14 cellular contexts compared by ENCODE assay signal in genomic region chr13:32905864-32906180, GRCh38.
DNase-seq lines count a peak whose midpoint lies in the region; ATAC-seq and TF ChIP-seq lines count a peak whose summit lies in the region.
"Had no signal": no experiment of that assay in that cellular context is flagged by ENCODE, and none has a peak within 500 bp of the region (broad histone marks: within the 10 kb centered on the region; RNA-seq: fewer than 3 reads in every experiment).

No MANE protein-coding gene starts in this region.

- no peak overlapping the region for H2AFZ ChIP-seq in OCI-LY7 (ENCODE audit: low read length)

- H3K4me1 ChIP-seq in testis (peaks cover 11% of the 10 kb centered on the region), OCI-LY7 (ENCODE audit: insufficient read depth, low read length, poor library complexity, severe bottlenecking) (no peaks in the 10 kb centered on the region)

- H3K4me3 Mint-ChIP-seq in activated naive CD4-positive, alpha-beta T cell treated with anti-CD3 and anti-CD28 coated beads, Interleukin-2, amount 10 ng/mL, durations not matched to agents 7 days and 5 days, result no peak overlapping the region
- no peak overlapping the region for H3K4me3 Mint-ChIP-seq in activated CD4-positive, alpha-beta memory T cell treated with anti-CD3 and anti-CD28 coated beads, Interleukin-2, amount 10 ng/mL, durations not matched to agents 7 days and 5 days
- H3K4me3 Mint-ChIP-seq: nephron progenitor cell had no signal

- no peaks in the 10 kb centered on the region for H3K9me2 ChIP-seq in OCI-LY7 (ENCODE audit: insufficient read depth, low read length)

- H3K27ac ChIP-seq in testis (peak overlapping the region in 1 of 2 donors; percentile 41), OCI-LY7 (ENCODE audit: low read depth, low read length, poor library complexity, severe bottlenecking) (no peak overlapping the region)
- H3K27ac ChIP-seq: SJSA1 had no signal

- intact Hi-C loops in left ventricle myocardium superior (cut with micrococcal nuclease), result no loop called here
- intact Hi-C loops in testis (cut with DNase I; ENCODE audit: low total_unique reads), result no loop called here
- intact Hi-C loops in OCI-LY7 (cut with micrococcal nuclease; ENCODE audit: unreplicated experiment), result loop anchor here (10.0 kb wide), 1 partner anchor 321 kb away; the partner anchor contains the start of gene PDS5B

- H3K27me3 Mint-ChIP-seq in activated naive CD4-positive, alpha-beta T cell treated with anti-CD3 and anti-CD28 coated beads, Interleukin-2, amount 10 ng/mL, durations not matched to agents 7 days and 5 days, result no peaks in the 10 kb centered on the region
- H3K27me3 Mint-ChIP-seq in activated CD4-positive, alpha-beta memory T cell treated with anti-CD3 and anti-CD28 coated beads, Interleukin-2, amount 10 ng/mL, durations not matched to agents 7 days and 5 days, result peaks cover 19% of the 10 kb centered on the region
- H3K27me3 Mint-ChIP-seq: stimulated activated naive B cell treated with anti-CD40 and anti-IgM and Interleukin-4, amounts not matched to agents 10 μg/mL and 1 μg/mL and 100 μg/mL, for 72 hours had no signal

- POLR2A ChIA-PET in activated CD4-positive, alpha-beta memory T cell treated with anti-CD3 and anti-CD28 coated beads, Interleukin-2, amount 10 ng/mL, durations not matched to agents 7 days and 5 days (lab: Charles Lee), result no interaction called here
- POLR2A ChIA-PET in OCI-LY7 (lab: Charles Lee), result interaction anchor here (1.4 kb wide), 1 partner anchor 8 kb away, joined by 5 read pairs; no protein-coding TSS in a partner anchor

- peak overlapping the region; percentile 89 for H3K27ac Mint-ChIP-seq in activated naive CD4-positive, alpha-beta T cell treated with anti-CD3 and anti-CD28 coated beads, Interleukin-2, amount 10 ng/mL, durations not matched to agents 7 days and 5 days
- peak overlapping the region; percentile 76 for H3K27ac Mint-ChIP-seq in activated CD4-positive, alpha-beta memory T cell treated with anti-CD3 and anti-CD28 coated beads, Interleukin-2, amount 10 ng/mL, durations not matched to agents 7 days and 5 days
- H3K27ac Mint-ChIP-seq: nephron progenitor cell; stimulated activated naive B cell treated with anti-CD40 and anti-IgM and Interleukin-4, amounts not matched to agents 10 μg/mL and 1 μg/mL and 100 μg/mL, for 72 hours had no signal

- DNase-seq in activated naive CD4-positive, alpha-beta T cell treated with anti-CD3 and anti-CD28 coated beads, Interleukin-2, amount 10 ng/mL, durations not matched to agents 7 days and 5 days, result no peak
- DNase-seq in activated naive CD4-positive, alpha-beta T cell treated with anti-CD3 and anti-CD28 coated beads, Interleukin-2, amount 50 U/mL, for 16 hours, result no peak
- DNase-seq in activated CD4-positive, alpha-beta memory T cell treated with anti-CD3 and anti-CD28 coated beads, Interleukin-2, amount 10 ng/mL, durations not matched to agents 7 days and 5 days, result no peak
- no peak for DNase-seq in left ventricle myocardium superior
- peak; percentile 75 for DNase-seq in testis
- DNase-seq in OCI-LY7 (ENCODE audit: low spot score), result no peak
- no peak for DNase-seq in cerebellar nuclear complex (lab: John Stamatoyannopoulos, UW)
- DNase-seq: activated CD4-positive, CD25-positive, alpha-beta regulatory T cell treated with anti-CD3 and anti-CD28 coated beads, Interleukin-2, amount 50 U/mL, for 72 hours; AML-193; NCI-H226; nephron progenitor cell; stimulated activated naive B cell treated with anti-CD40 and anti-IgM and Interleukin-4, amounts not matched to agents 10 μg/mL and 1 μg/mL and 100 μg/mL, for 72 hours had no signal

- no peak overlapping the region for H3K4me3 ChIP-seq in testis
- H3K4me3 ChIP-seq in OCI-LY7 (ENCODE audit: low read depth, low read length, poor library complexity, severe bottlenecking), result no peak overlapping the region
- H3K4me3 ChIP-seq: SJSA1 had no signal

- TF ChIP-seq POLR2A in testis (IDR thresholded peaks at IDR 0.05), result no peak

- WGBS in testis, 2 donors, result 47 to 52% methylated on average over 4 of the region's 4 CpGs

- BruUV-seq in OCI-LY7 (replicated peaks; lab: Mats Ljungman, UMichigan), result no TSS peak

- ATAC-seq in left ventricle myocardium superior (peak; percentile 41), GM19023 (IDR thresholded peaks at IDR 0.05; ENCODE audit: unreplicated experiment) (no peak)

- no peaks in the 10 kb centered on the region for H3K27me3 ChIP-seq in testis
- H3K27me3 ChIP-seq: SJSA1 had no signal

- H3K79me2 ChIP-seq in OCI-LY7 (ENCODE audit: insufficient read depth, low read depth, low read length), result no peaks in the 10 kb centered on the region

- no peaks in the 10 kb centered on the region for H3K36me3 ChIP-seq in testis (ENCODE audit: low read depth, missing control alignments)
- no peaks in the 10 kb centered on the region for H3K36me3 ChIP-seq in OCI-LY7 (ENCODE audit: insufficient read depth, low read length)
- H3K36me3 ChIP-seq: SJSA1 had no signal

- no peak for TF ChIP-seq CTCF in testis (IDR thresholded peaks at IDR 0.05)
- no peak for TF ChIP-seq CTCF in OCI-LY7 (conservative IDR thresholded peaks at IDR 0.05; ENCODE audit: low read length)

- H3K9me3 Mint-ChIP-seq in activated naive CD4-positive, alpha-beta T cell treated with anti-CD3 and anti-CD28 coated beads, Interleukin-2, amount 10 ng/mL, durations not matched to agents 7 days and 5 days, result peaks cover 5% of the 10 kb centered on the region
- H3K9me3 Mint-ChIP-seq in activated CD4-positive, alpha-beta memory T cell treated with anti-CD3 and anti-CD28 coated beads, Interleukin-2, amount 10 ng/mL, durations not matched to agents 7 days and 5 days, result peaks cover 3% of the 10 kb centered on the region
- H3K9me3 Mint-ChIP-seq: nephron progenitor cell had no signal

- no peaks in the 10 kb centered on the region for H4K20me1 ChIP-seq in OCI-LY7 (ENCODE audit: insufficient read depth, low read length)

- H3K4me2 ChIP-seq in OCI-LY7 (ENCODE audit: low read length), result no peak overlapping the region

- no peaks in the 10 kb centered on the region for H3K36me3 Mint-ChIP-seq in activated naive CD4-positive, alpha-beta T cell treated with anti-CD3 and anti-CD28 coated beads, Interleukin-2, amount 10 ng/mL, durations not matched to agents 7 days and 5 days
- peaks cover 11% of the 10 kb centered on the region for H3K36me3 Mint-ChIP-seq in activated CD4-positive, alpha-beta memory T cell treated with anti-CD3 and anti-CD28 coated beads, Interleukin-2, amount 10 ng/mL, durations not matched to agents 7 days and 5 days (ENCODE audit: low read depth)
- H3K36me3 Mint-ChIP-seq: stimulated activated naive B cell treated with anti-CD40 and anti-IgM and Interleukin-4, amounts not matched to agents 10 μg/mL and 1 μg/mL and 100 μg/mL, for 72 hours had no signal

- no peaks in the 10 kb centered on the region for H3K9me3 ChIP-seq in testis
- H3K9me3 ChIP-seq in OCI-LY7 (ENCODE audit: low read length), result no peaks in the 10 kb centered on the region
- H3K9me3 ChIP-seq: SJSA1 had no signal

- H3K4me1 Mint-ChIP-seq in activated naive CD4-positive, alpha-beta T cell treated with anti-CD3 and anti-CD28 coated beads, Interleukin-2, amount 10 ng/mL, durations not matched to agents 7 days and 5 days, result peaks cover 42% of the 10 kb centered on the region
- H3K4me1 Mint-ChIP-seq in activated CD4-positive, alpha-beta memory T cell treated with anti-CD3 and anti-CD28 coated beads, Interleukin-2, amount 10 ng/mL, durations not matched to agents 7 days and 5 days, result peaks cover 34% of the 10 kb centered on the region

- CTCF ChIA-PET in activated naive CD4-positive, alpha-beta T cell treated with anti-CD3 and anti-CD28 coated beads, Interleukin-2, amount 10 ng/mL, durations not matched to agents 7 days and 5 days (lab: Charles Lee), result interaction anchor here (1.0 to 1.6 kb wide), 3 partner anchors 118 to 255 kb away, joined by 3 to 4 read pairs (median 3); no protein-coding TSS in a partner anchor
- CTCF ChIA-PET in activated CD4-positive, alpha-beta memory T cell treated with anti-CD3 and anti-CD28 coated beads, Interleukin-2, amount 10 ng/mL, durations not matched to agents 7 days and 5 days (lab: Charles Lee), result interaction anchor here (0.8 to 1.3 kb wide), 4 partner anchors 14 to 264 kb away, joined by 3 read pairs; no protein-coding TSS in a partner anchor
- CTCF ChIA-PET in OCI-LY7 (lab: Charles Lee; ENCODE audit: unreplicated experiment), result no interaction called here
